In the genomic region with DNA sequence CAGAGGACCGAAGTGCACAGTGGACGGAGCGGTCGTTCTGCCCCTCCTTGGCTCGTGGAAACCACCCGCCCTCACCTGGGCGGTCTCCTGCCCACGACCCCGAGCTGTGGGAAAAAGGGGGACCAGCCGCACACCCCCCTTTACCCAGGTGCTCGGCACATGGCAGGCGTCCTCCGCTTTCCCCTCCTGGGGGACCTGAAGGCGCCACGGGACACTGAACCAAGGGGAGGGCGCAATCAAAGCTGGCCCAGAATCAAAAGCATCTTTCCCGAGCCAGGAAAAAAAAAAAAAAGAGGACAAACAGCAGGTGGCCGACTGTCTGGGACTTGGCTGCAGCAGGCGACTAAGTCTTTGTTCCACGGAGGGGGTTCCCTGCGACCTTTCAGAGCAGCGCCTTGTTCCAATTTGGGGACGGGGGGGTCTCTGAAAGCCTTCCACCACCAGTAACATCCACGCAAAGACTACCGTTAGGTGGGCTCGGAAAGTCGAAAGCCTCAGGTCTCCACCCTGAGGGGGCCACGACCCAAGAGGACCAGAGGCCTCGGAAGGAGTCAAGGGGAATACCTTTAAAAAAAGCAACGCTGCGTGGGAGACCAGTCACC, we compare ENCODE assay signal across 8 cellular contexts. TPM values are rescaled to one million over a fixed set of nuclear protein-coding genes. Genes with fewer than 3 reads are reported as not detected.
DNase-seq lines count a peak whose midpoint lies in the region; ATAC-seq and TF ChIP-seq lines count a peak whose summit lies in the region.

No MANE protein-coding gene starts in this region.

- H3K27me3 ChIP-seq in testis: no peaks in the 10 kb centered on the region

- H3K9me3 ChIP-seq in ES-I3 (ENCODE audit: control insufficient read depth, insufficient read depth, low read length) (no peaks in the 10 kb centered on the region), testis (no peaks in the 10 kb centered on the region)

- WGBS in testis, 2 donors: 0% methylated on average over 27 to 31 of the region's 31 CpGs

- H3K27ac ChIP-seq in angular gyrus (ENCODE audit: low read depth, low read length) (peak overlapping the region; percentile 55), testis (peak overlapping the region; percentile 82 to 96)

- TF ChIP-seq CTCF in testis (IDR thresholded peaks at IDR 0.05): no peak

- peak overlapping the region; percentile 100 for H3K9ac ChIP-seq in ES-I3 (ENCODE audit: low read depth, low read length)

- no peak for TF ChIP-seq POLR2A in testis (IDR thresholded peaks at IDR 0.05)

- ATAC-seq in left colon (peak; percentile 6), HG03571 (IDR thresholded peaks at IDR 0.05; ENCODE audit: unreplicated experiment) (no peak), HG03025 (IDR thresholded peaks at IDR 0.05; ENCODE audit: low FRiP score, unreplicated experiment) (no peak)

- 0 out of 2 replicates have a peak, but pooled peaks cover 3% of the 10 kb centered on the region for H3K36me3 ChIP-seq in ES-I3 (ENCODE audit: insufficient read depth, low read length)
- no peaks in the 10 kb centered on the region for H3K36me3 ChIP-seq in testis (ENCODE audit: low read depth, missing control alignments)

- DNase-seq in NCI-H1105 treated with DMSO at 0.1 percent for 48 hours (lab: John Stamatoyannopoulos, UW) (peak; percentile 66), left colon (peak in 1 of 2 donors; percentile 30), testis (no peak), HCEC 1CT (no peak)

- H3K4me1 ChIP-seq in ES-I3 (ENCODE audit: insufficient read depth, low read length): peaks cover 4% of the 10 kb centered on the region
- H3K4me1 ChIP-seq in testis: peaks cover 15% of the 10 kb centered on the region

- intact Hi-C loops in left colon (cut with DNase I, micrococcal nuclease): no loop called here
- intact Hi-C loops in testis (cut with DNase I; ENCODE audit: low total_unique reads): no loop called here

- peak overlapping the region; percentile 79 to 89 for H3K4me3 ChIP-seq in testis

RNA-seq across cellular contexts. Expression of a gene that starts 1.1 kb away (rescaled TPM):
- total RNA-seq in left colon (10 to 100 TPM; 47.7 to 57.5 TPM), testis (100 to 1,000 TPM; 146 to 153 TPM)
- polyA plus RNA-seq in testis (ENCODE audit: insufficient read depth, low read depth, low replicate concordance): 78.3 TPM

RNA-seq across cellular contexts. Expression of a gene that starts 13.7 kb away (rescaled TPM):
- total RNA-seq in left colon: 100 to 1,000 TPM; 337 to 359 TPM
- total RNA-seq in testis: 10 to 100 TPM; 45.8 to 60.8 TPM
- 105 TPM for polyA plus RNA-seq in testis (ENCODE audit: insufficient read depth, low read depth, low replicate concordance)

RNA-seq across cellular contexts. Expression of a gene that starts 23.4 kb away (rescaled TPM):
- total RNA-seq in left colon: 10 to 100 TPM; 22.3 to 24.8 TPM
- total RNA-seq in testis: 100 to 1,000 TPM; 127 to 211 TPM
- polyA plus RNA-seq in testis (ENCODE audit: insufficient read depth, low read depth, low replicate concordance): 45.6 TPM

Comparison
In these comparisons a context has a peak if more than half of its experiments do, and no peak if none do; other contexts are left out.
1. RNA of a gene that starts 13.7 kb away (total RNA-seq): 337 to 359 TPM in left colon; 45.8 to 60.8 TPM in testis; every median in the first group is over 4 times any median in the second.
2. RNA of a gene that starts 23.4 kb away (total RNA-seq): 127 to 211 TPM in testis; 22.3 to 24.8 TPM in left colon; every median in the first group is over 4 times any median in the second.